In genomic region chr17:6241996-6242395, GRCh38 we compare ENCODE assay signal across 13 cellular contexts.
"Had no signal": no experiment of that assay in that cellular context is flagged by ENCODE, and none has a peak within 500 bp of the region (broad histone marks: within the 10 kb centered on the region; RNA-seq: fewer than 3 reads in every experiment).

No MANE protein-coding gene starts in this region.

- H3K4me1 Mint-ChIP-seq: activated CD4-positive, alpha-beta T cell treated with anti-CD3 and anti-CD28 coated beads, Interleukin-2, amount 10 ng/mL, durations not matched to agents 7 days and 5 days; activated naive CD4-positive, alpha-beta T cell treated with anti-CD3 and anti-CD28 coated beads, Interleukin-2, amount 10 ng/mL, durations not matched to agents 7 days and 5 days; activated T-helper 17 cell treated with anti-CD3 and anti-CD28 coated beads, Interleukin-2, amount 50 U/mL, for 72 hours; T-helper 17 cell had no signal

- ATAC-seq: activated T-helper 17 cell treated with anti-CD3 and anti-CD28 coated beads, Interleukin-2, amount 50 U/mL, for 72 hours; left lung; right cardiac atrium; T-helper 17 cell had no signal

- DNase-seq: activated CD4-positive, alpha-beta T cell treated with anti-CD3 and anti-CD28 coated beads, Interleukin-2, amount 10 ng/mL, durations not matched to agents 7 days and 5 days; activated CD4-positive, CD25-positive, alpha-beta regulatory T cell; activated naive CD4-positive, alpha-beta T cell treated with anti-CD3 and anti-CD28 coated beads, Interleukin-2, amount 10 ng/mL, durations not matched to agents 7 days and 5 days; activated T-cell treated with anti-CD3 and anti-CD28 coated beads for 4 hours; left lung; right cardiac atrium; small intestine; T-helper 17 cell; tibial artery had no signal

- H3K4me3 ChIP-seq: left lung, neural progenitor cell, tibial artery, vagina had no signal

- H3K9me3 Mint-ChIP-seq: activated CD4-positive, alpha-beta T cell treated with anti-CD3 and anti-CD28 coated beads, Interleukin-2, amount 10 ng/mL, durations not matched to agents 7 days and 5 days; activated naive CD4-positive, alpha-beta T cell treated with anti-CD3 and anti-CD28 coated beads, Interleukin-2, amount 10 ng/mL, durations not matched to agents 7 days and 5 days; activated T-helper 17 cell treated with anti-CD3 and anti-CD28 coated beads, Interleukin-2, amount 50 U/mL, for 72 hours; neural progenitor cell had no signal

- H3K4me3 Mint-ChIP-seq: activated CD4-positive, alpha-beta T cell treated with anti-CD3 and anti-CD28 coated beads, Interleukin-2, amount 10 ng/mL, durations not matched to agents 7 days and 5 days; activated naive CD4-positive, alpha-beta T cell treated with anti-CD3 and anti-CD28 coated beads, Interleukin-2, amount 10 ng/mL, durations not matched to agents 7 days and 5 days; activated T-helper 17 cell treated with anti-CD3 and anti-CD28 coated beads, Interleukin-2, amount 50 U/mL, for 72 hours; neural progenitor cell; T-helper 17 cell had no signal

- H3K27ac Mint-ChIP-seq: activated CD4-positive, alpha-beta T cell treated with anti-CD3 and anti-CD28 coated beads, Interleukin-2, amount 10 ng/mL, durations not matched to agents 7 days and 5 days; activated naive CD4-positive, alpha-beta T cell treated with anti-CD3 and anti-CD28 coated beads, Interleukin-2, amount 10 ng/mL, durations not matched to agents 7 days and 5 days; activated T-helper 17 cell treated with anti-CD3 and anti-CD28 coated beads, Interleukin-2, amount 50 U/mL, for 72 hours; neural progenitor cell; T-helper 17 cell had no signal

- H3K27ac ChIP-seq: left lung, neural progenitor cell, parathyroid adenoma, tibial artery, vagina had no signal
